In genomic region chr6:55198708-55199107, GRCh38 we compare ENCODE assay signal across 26 cellular contexts.
"Had no signal": no experiment of that assay in that cellular context is flagged by ENCODE, and none has a peak within 500 bp of the region (broad histone marks: within the 10 kb centered on the region; RNA-seq: fewer than 3 reads in every experiment).

No MANE protein-coding gene starts in this region.

- H3K4me3 ChIP-seq: ascending aorta, psoas muscle, sigmoid colon, thoracic aorta had no signal

- FAIRE-seq: endothelial cell of umbilical vein, small intestine, TTC549 had no signal

- DNase-seq: activated CD4-positive, alpha-beta memory T cell treated with anti-CD3 and anti-CD28 coated beads for 36 hours; activated CD4-positive, alpha-beta T cell treated with anti-CD3 and anti-CD28 coated beads for 48 hours; activated CD8-positive, alpha-beta memory T cell treated with anti-CD3 and anti-CD28 coated beads, Interleukin-2, amount 50 U/mL, for 4 hours; activated effector memory CD4-positive, alpha-beta T cell treated with anti-CD3 and anti-CD28 coated beads, Interleukin-2, amount 50 U/mL, for 16 hours; activated naive CD4-positive, alpha-beta T cell treated with anti-CD3 and anti-CD28 coated beads for 36 hours; activated naive CD8-positive, alpha-beta T cell treated with anti-CD3 and anti-CD28 coated beads for 36 hours; activated T-cell treated with anti-CD3 and anti-CD28 coated beads, Interleukin-2, amount 50 U/mL, for 1 hour; caudate nucleus; foreskin fibroblast; head of caudate nucleus; hippocampal formation; midbrain; naive thymus-derived CD4-positive, alpha-beta T cell; occipital lobe; psoas muscle; sigmoid colon; small intestine; stimulated activated CD4-positive, alpha-beta T cell treated with anti-CD3 and anti-CD28 coated beads, Interleukin-4, amount 100 ng/mL, for 24 hours; T-helper 9 cell had no signal

- ATAC-seq: activated CD4-positive, CD25-positive, alpha-beta regulatory T cell treated with anti-CD3 and anti-CD28 coated beads, Interleukin-2, amount 50 U/mL, for 24 hours; esophagus mucosa; naive thymus-derived CD4-positive, alpha-beta T cell; psoas muscle; stimulated activated effector memory CD8-positive, alpha-beta T cell treated with anti-CD3 and anti-CD28 coated beads, Interleukin-12 subunit alpha, Interleukin-12 subunit beta, amount 100 ng/mL, for 72 hours had no signal
